In the genomic region with DNA sequence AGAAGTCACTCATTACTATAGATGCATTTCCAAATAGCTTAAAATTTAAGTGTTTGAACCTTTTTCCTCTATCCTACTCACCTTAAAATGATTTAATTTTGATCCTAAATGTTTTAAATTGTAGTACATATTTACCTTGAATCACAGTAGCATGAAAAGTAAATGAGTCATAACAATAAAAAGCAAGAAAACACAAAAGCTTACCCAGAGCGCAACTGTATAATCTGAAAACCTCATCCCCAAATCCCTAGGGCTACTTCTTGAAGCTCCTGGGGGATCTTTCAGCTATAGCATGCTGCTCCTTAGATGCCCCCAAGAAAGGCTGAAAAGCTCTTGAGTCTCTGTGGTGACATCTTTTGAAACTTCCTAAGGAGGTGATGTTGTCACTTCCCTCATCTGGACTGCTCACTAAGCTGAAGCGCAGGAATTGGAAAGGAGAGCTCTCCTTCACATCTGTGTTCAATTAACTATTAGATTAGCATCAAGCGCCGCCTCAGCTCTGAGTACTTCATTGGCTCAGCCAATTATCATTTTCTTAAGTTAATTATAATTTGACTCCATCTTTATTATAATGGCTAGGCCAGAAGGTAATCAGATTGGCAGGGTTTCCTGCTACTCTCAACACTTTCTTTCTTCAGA, we compare ENCODE assay signal across 15 cellular contexts.
"Had no signal": no experiment of that assay in that cellular context is flagged by ENCODE, and none has a peak within 500 bp of the region (broad histone marks: within the 10 kb centered on the region; RNA-seq: fewer than 3 reads in every experiment).

No MANE protein-coding gene starts in this region.

- FAIRE-seq: TTC549 had no signal

- H3K27me3 Mint-ChIP-seq: activated B cell treated with CpG ODN at 0.5 μM for 24 hours; activated CD8-positive, alpha-beta T cell treated with anti-CD3 and anti-CD28 coated beads for 36 hours; activated naive CD8-positive, alpha-beta T cell treated with anti-CD3 and anti-CD28 coated beads for 36 hours; memory B cell had no signal

- H3K36me3 ChIP-seq: thyroid gland had no signal

- H3K4me3 ChIP-seq: thyroid gland had no signal

- H3K36me3 Mint-ChIP-seq: activated naive CD8-positive, alpha-beta T cell treated with anti-CD3 and anti-CD28 coated beads for 36 hours; memory B cell; natural killer cell; stimulated activated effector memory CD8-positive, alpha-beta T cell treated with anti-CD3 and anti-CD28 coated beads, Interleukin-12 subunit alpha, Interleukin-12 subunit beta, amount 100 ng/mL, for 72 hours had no signal

- DNase-seq: activated B cell treated with CpG ODN at 0.5 μM for 24 hours; activated CD4-positive, alpha-beta T cell treated with anti-CD3 and anti-CD28 coated beads for 48 hours; activated CD8-positive, alpha-beta T cell treated with anti-CD3 and anti-CD28 coated beads for 36 hours; activated gamma-delta T cell treated with Interleukin-2 at 50 U/mL for 16 hours; activated naive CD8-positive, alpha-beta T cell treated with anti-CD3 and anti-CD28 coated beads for 36 hours; erythroblast; kidney glomerular epithelial cell; left ventricle myocardium superior; natural killer cell; stimulated activated CD4-positive, alpha-beta T cell treated with anti-CD3 and anti-CD28 coated beads, Interleukin-12 subunit alpha, Interleukin-12 subunit beta, amount 100 ng/mL, for 4 hours; stimulated activated CD4-positive, alpha-beta T cell treated with anti-CD3 and anti-CD28 coated beads, Interleukin-2, amount 100 ng/mL, for 24 hours; thyroid gland had no signal

- ATAC-seq: activated CD8-positive, alpha-beta T cell treated with anti-CD3 and anti-CD28 coated beads for 36 hours; left ventricle myocardium superior; natural killer cell; stimulated activated effector memory CD8-positive, alpha-beta T cell treated with anti-CD3 and anti-CD28 coated beads, Interleukin-12 subunit alpha, Interleukin-12 subunit beta, amount 100 ng/mL, for 72 hours had no signal

- H3K27me3 ChIP-seq: thyroid gland had no signal

- H3K9me3 ChIP-seq: thyroid gland had no signal

- H3K27ac ChIP-seq: thyroid gland had no signal

- H3K27ac Mint-ChIP-seq: activated B cell treated with CpG ODN at 0.5 μM for 24 hours; activated CD8-positive, alpha-beta T cell treated with anti-CD3 and anti-CD28 coated beads for 36 hours; activated naive CD8-positive, alpha-beta T cell treated with anti-CD3 and anti-CD28 coated beads for 36 hours; memory B cell; natural killer cell; stimulated activated effector memory CD8-positive, alpha-beta T cell treated with anti-CD3 and anti-CD28 coated beads, Interleukin-12 subunit alpha, Interleukin-12 subunit beta, amount 100 ng/mL, for 72 hours had no signal

- H3K4me1 ChIP-seq: thyroid gland had no signal

- H3K9me3 Mint-ChIP-seq: memory B cell had no signal

- H3K4me3 Mint-ChIP-seq: activated B cell treated with CpG ODN at 0.5 μM for 24 hours; activated CD8-positive, alpha-beta T cell treated with anti-CD3 and anti-CD28 coated beads for 36 hours; activated naive CD8-positive, alpha-beta T cell treated with anti-CD3 and anti-CD28 coated beads for 36 hours; memory B cell; natural killer cell; stimulated activated effector memory CD8-positive, alpha-beta T cell treated with anti-CD3 and anti-CD28 coated beads, Interleukin-12 subunit alpha, Interleukin-12 subunit beta, amount 100 ng/mL, for 72 hours had no signal

- H3K4me1 Mint-ChIP-seq: activated B cell treated with CpG ODN at 0.5 μM for 24 hours; activated naive CD8-positive, alpha-beta T cell treated with anti-CD3 and anti-CD28 coated beads for 36 hours; memory B cell; natural killer cell; stimulated activated effector memory CD8-positive, alpha-beta T cell treated with anti-CD3 and anti-CD28 coated beads, Interleukin-12 subunit alpha, Interleukin-12 subunit beta, amount 100 ng/mL, for 72 hours had no signal
